14 cellular contexts compared by ENCODE assay signal in genomic region chr16:19872179-19872863, GRCh38. TPM values are rescaled to one million over a fixed set of nuclear protein-coding genes. Genes with fewer than 3 reads are reported as not detected.
"Had no signal": no experiment of that assay in that cellular context is flagged by ENCODE, and none has a peak within 500 bp of the region (broad histone marks: within the 10 kb centered on the region; RNA-seq: fewer than 3 reads in every experiment).

No MANE protein-coding gene starts in this region.

- H3K4me3 ChIP-seq: ascending aorta, hepatocyte, lower lobe of right lung, skin epidermis, tibial nerve, vagina had no signal

- H3K27ac ChIP-seq: ascending aorta, hepatocyte, lower lobe of right lung, skin epidermis, tibial nerve, vagina had no signal

- H3K36me3 ChIP-seq: vagina had no signal

- DNase-seq: activated CD4-positive, alpha-beta memory T cell treated with anti-CD3 and anti-CD28 coated beads for 36 hours; activated CD4-positive, alpha-beta T cell treated with anti-CD3 and anti-CD28 coated beads for 1 hour; activated gamma-delta T cell; activated T-cell treated with anti-CD3 and anti-CD28 coated beads, Interleukin-2, amount 50 U/mL, for 48 hours; effector CD4-positive, alpha-beta T cell; foreskin melanocyte; natural killer cell; retina had no signal

- ATAC-seq: lower lobe of right lung, natural killer cell had no signal

- H3K27me3 ChIP-seq: ascending aorta, hepatocyte, tibial nerve, vagina had no signal

- H3K9me3 ChIP-seq: ascending aorta, lower lobe of right lung, tibial nerve, vagina had no signal

- H3K4me1 ChIP-seq: lower lobe of right lung had no signal

- H3K4me2 ChIP-seq: hepatocyte had no signal

- H2AFZ ChIP-seq: hepatocyte had no signal

RNA-seq across cellular contexts. Expression of gene GPRC5B, which starts 12.3 kb away (rescaled TPM):
- total RNA-seq: activated CD4-positive, alpha-beta memory T cell treated with anti-CD3 and anti-CD28 coated beads for 36 hours; natural killer cell had no signal
